2 cellular contexts compared by ENCODE assay signal in genomic region chr2:61096438-61096837, GRCh38.
A peak's percentile ranks its signal among the peaks of the same experiment; 100 is the strongest.
TF ChIP-seq lines count a peak whose summit lies in the region.

No MANE protein-coding gene starts in this region.

TF ChIP-seq in HEK293, 187 proteins besides CTCF, POLR2A, EP300 and RAD21:
- TF ChIP-seq ZNF48 (tag by site-specific recombination; IDR thresholded peaks at IDR 0.05) (no peak), ZNF155 (tag by site-specific recombination; IDR thresholded peaks at IDR 0.05) (no peak), ZNF274 (IDR thresholded peaks at IDR 0.05; ENCODE audit: low read length) (no peak), ZNF274 (tag by site-specific recombination; IDR thresholded peaks at IDR 0.05; ENCODE audit: borderline replicate concordance) (no peak), ZBTB49 (tag by site-specific recombination; IDR thresholded peaks at IDR 0.05; ENCODE audit: low read depth) (no peak), ZNF626 (tag by site-specific recombination; IDR thresholded peaks at IDR 0.05) (no peak), ZNF335 (tag by site-specific recombination; conservative IDR thresholded peaks at IDR 0.05) (no peak), ZNF121 (tag by site-specific recombination; IDR thresholded peaks at IDR 0.05) (peak; percentile 61; the same call in 1 of the 2 replicates), ZNF341 (tag by site-specific recombination; IDR thresholded peaks at IDR 0.05; ENCODE audit: low read depth) (no peak)

TF ChIP-seq in K562, 482 proteins besides CTCF, POLR2A, EP300 and RAD21:
- TF ChIP-seq ZNF121 (CRISPR knock-in tag; conservative IDR thresholded peaks at IDR 0.05): peak; percentile 88
- TF ChIP-seq ZNF316 (IDR thresholded peaks at IDR 0.05): no peak
- no peak for TF ChIP-seq JUN (IDR thresholded peaks at IDR 0.05; ENCODE audit: borderline replicate concordance, low read depth, low read length)
- TF ChIP-seq JUN (CRISPR knock-in tag; IDR thresholded peaks at IDR 0.05; ENCODE audit: borderline replicate concordance): no peak
